ENCODE assay signal across 9 cellular contexts in the genomic region with DNA sequence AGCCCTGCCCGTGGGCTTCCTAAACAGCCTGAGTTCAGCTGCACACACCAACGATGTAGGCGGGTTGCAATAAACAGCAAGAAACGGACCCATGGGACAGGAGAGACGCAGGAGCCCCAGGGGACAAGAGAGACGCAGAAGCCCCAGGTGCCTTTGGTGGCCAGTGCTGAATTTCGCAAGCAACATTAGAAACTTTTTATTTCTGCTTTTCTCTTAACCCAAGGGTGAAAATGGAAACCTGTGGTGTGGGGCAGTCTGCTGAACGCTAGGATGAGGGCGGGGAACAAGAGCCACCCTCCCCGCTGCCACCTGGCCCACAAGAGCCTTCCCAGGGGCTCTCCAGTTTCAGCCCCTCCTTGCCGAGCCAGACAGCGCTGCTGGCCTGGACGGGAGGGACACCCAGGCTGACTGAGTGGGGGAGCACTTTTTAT.
DNase-seq lines count a peak whose midpoint lies in the region; ATAC-seq and TF ChIP-seq lines count a peak whose summit lies in the region.
"Had no signal": no experiment of that assay in that cellular context is flagged by ENCODE, and none has a peak within 500 bp of the region (broad histone marks: within the 10 kb centered on the region; RNA-seq: fewer than 3 reads in every experiment).

No MANE protein-coding gene starts in this region.

- no peak for TF ChIP-seq CTCF in OCI-LY1 (IDR thresholded peaks at IDR 0.05; ENCODE audit: low read length)

- H3K27ac ChIP-seq in OCI-LY1 (ENCODE audit: low read depth, low read length, poor library complexity, severe bottlenecking) = peak overlapping the region; percentile 66
- H3K27ac ChIP-seq: PC-9 had no signal

- H3K4me3 ChIP-seq in OCI-LY1 (ENCODE audit: low read depth, low read length, poor library complexity, severe bottlenecking) = peak overlapping the region; percentile 66
- H3K4me3 ChIP-seq: PC-9 had no signal

- no peaks in the 10 kb centered on the region for H3K79me2 ChIP-seq in OCI-LY1 (ENCODE audit: insufficient read depth, low read length)

- H2AFZ ChIP-seq in OCI-LY1 (ENCODE audit: low read length) = no peak overlapping the region
- H2AFZ ChIP-seq: PC-9 had no signal

- H3K27me3 ChIP-seq in OCI-LY1 (ENCODE audit: insufficient read depth, low read length) = 0 out of 2 replicates have a peak, but pooled peaks cover 4% of the 10 kb centered on the region

- no peaks in the 10 kb centered on the region for H3F3A ChIP-seq in OCI-LY1 (ENCODE audit: insufficient read depth, low read length)

- no peaks in the 10 kb centered on the region for H3K9me3 ChIP-seq in OCI-LY1 (ENCODE audit: low read length)

- H3K9ac ChIP-seq in OCI-LY1 (ENCODE audit: low read length) = no peak overlapping the region; the same call in 1 of the 2 replicates

- peak overlapping the region; percentile 65; the same call in 1 of the 2 replicates for H3K4me2 ChIP-seq in OCI-LY1 (ENCODE audit: low read length)
- H3K4me2 ChIP-seq: PC-9 had no signal

- H4K20me1 ChIP-seq in OCI-LY1 (ENCODE audit: insufficient read depth, low read length) = no peaks in the 10 kb centered on the region

- H3K36me3 ChIP-seq in OCI-LY1 (ENCODE audit: insufficient read depth, low read length) = no peaks in the 10 kb centered on the region

- H3K9me2 ChIP-seq in OCI-LY1 (ENCODE audit: low read depth, low read length) = no peaks in the 10 kb centered on the region

- ATAC-seq in GM19372 (IDR thresholded peaks at IDR 0.05; ENCODE audit: low read depth, unreplicated experiment) (peak; percentile 52), HG03095 (IDR thresholded peaks at IDR 0.05; ENCODE audit: unreplicated experiment) (peak; percentile 45)

- DNase-seq in GF-D8 (lab: John Stamatoyannopoulos, UW) (peak; percentile 97), NCI-H510A (lab: John Stamatoyannopoulos, UW) (no peak), UCSD-AML1 (lab: John Stamatoyannopoulos, UW; ENCODE audit: unreplicated experiment) (no peak)
- no peak for DNase-seq in stimulated activated naive CD4-positive, alpha-beta T cell (lab: John Stamatoyannopoulos, UW)
- DNase-seq in activated CD8-positive, alpha-beta memory T cell treated with anti-CD3 and anti-CD28 coated beads for 24 hours = no peak
- DNase-seq: PC-9 had no signal

- peaks cover 61% of the 10 kb centered on the region for H3K4me1 ChIP-seq in OCI-LY1 (ENCODE audit: insufficient read depth, low read length, severe bottlenecking)
